Comparison of ENCODE assay signal across 20 cellular contexts in genomic region chr5:91024727-91025126, GRCh38.
DNase-seq lines count a peak whose midpoint lies in the region; TF ChIP-seq lines count a peak whose summit lies in the region.
"Had no signal": no experiment of that assay in that cellular context is flagged by ENCODE, and none has a peak within 500 bp of the region (broad histone marks: within the 10 kb centered on the region; RNA-seq: fewer than 3 reads in every experiment).

No MANE protein-coding gene starts in this region.

- no peaks in the 10 kb centered on the region for H3K9me3 Mint-ChIP-seq in nephron
- H3K9me3 Mint-ChIP-seq: CD4-positive, alpha-beta memory T cell; H9; IgD-negative memory B cell; neural crest cell had no signal

- H3K4me3 ChIP-seq in SK-N-MC, result peak overlapping the region; percentile 38
- H3K4me3 ChIP-seq: ascending aorta had no signal

- peak overlapping the region; percentile 22; the same call in 1 of the 2 replicates for H3K27ac ChIP-seq in SK-N-MC
- H3K27ac ChIP-seq: ascending aorta had no signal

- H3K36me3 ChIP-seq in SK-N-MC (ENCODE audit: insufficient read depth, low read length), result no peaks in the 10 kb centered on the region
- H3K36me3 ChIP-seq: ascending aorta had no signal

- H3K36me3 Mint-ChIP-seq in nephron (ENCODE audit: low read depth), result no peaks in the 10 kb centered on the region
- H3K36me3 Mint-ChIP-seq: CD4-positive, alpha-beta memory T cell; IgD-negative memory B cell had no signal

- H3K27me3 Mint-ChIP-seq in nephron (ENCODE audit: low read depth), result no peaks in the 10 kb centered on the region
- H3K27me3 Mint-ChIP-seq: IgD-negative memory B cell had no signal

- H3K4me3 Mint-ChIP-seq in nephron, result peak overlapping the region in 1 of 3 experiments; percentile 15
- H3K4me3 Mint-ChIP-seq: CD4-positive, alpha-beta memory T cell; H9; IgD-negative memory B cell; neural crest cell had no signal

- TF ChIP-seq CTCF in nephron (IDR thresholded peaks at IDR 0.05; ENCODE audit: unreplicated experiment in 3 of 3), result no peak

- no peaks in the 10 kb centered on the region for H3K9me3 ChIP-seq in SK-N-MC (ENCODE audit: low read depth, low read length)
- H3K9me3 ChIP-seq: ascending aorta had no signal

- peaks cover 62% of the 10 kb centered on the region for H3K4me1 Mint-ChIP-seq in nephron
- H3K4me1 Mint-ChIP-seq: CD4-positive, alpha-beta memory T cell; IgD-negative memory B cell had no signal

- no peak overlapping the region for H3K9ac ChIP-seq in SK-N-MC (ENCODE audit: insufficient read length)

- DNase-seq in H4 (ENCODE audit: low spot score), result peak; percentile 64
- DNase-seq in NCI-H1092 (lab: John Stamatoyannopoulos, UW), result peak; percentile 14
- DNase-seq in SK-N-MC (ENCODE audit: low read depth, low spot score), result no peak
- DNase-seq in NCI-H1048 (lab: John Stamatoyannopoulos, UW), result no peak
- no peak for DNase-seq in NCI-H524 (lab: John Stamatoyannopoulos, UW)
- DNase-seq in cerebellar cortex (ENCODE audit: low spot score), result no peak
- DNase-seq: activated naive CD4-positive, alpha-beta T cell treated with anti-CD3 and anti-CD28 coated beads, Interleukin-2, amount 50 U/mL, for 16 hours; CD4-positive, alpha-beta memory T cell; cerebellar nuclear complex; DMS153; GDM1; H9; NCI-H187; NCI-H82; OCI-M1; SW 1271 had no signal

- H3K27ac Mint-ChIP-seq in nephron, result peak overlapping the region; percentile 6 to 60 (median 29)
- H3K27ac Mint-ChIP-seq: CD4-positive, alpha-beta memory T cell; IgD-negative memory B cell had no signal

Comparison
In these comparisons a context has a peak if more than half of its experiments do, and no peak if none do; other contexts are left out.
1. DNase-seq: peak in H4 (single experiment) and NCI-H1092 (single experiment); none in SK-N-MC (single experiment), NCI-H1048 (single experiment), NCI-H524 (0 of 2) and cerebellar cortex (single experiment).